Comparison of ENCODE assay signal across 9 cellular contexts in the genomic region with DNA sequence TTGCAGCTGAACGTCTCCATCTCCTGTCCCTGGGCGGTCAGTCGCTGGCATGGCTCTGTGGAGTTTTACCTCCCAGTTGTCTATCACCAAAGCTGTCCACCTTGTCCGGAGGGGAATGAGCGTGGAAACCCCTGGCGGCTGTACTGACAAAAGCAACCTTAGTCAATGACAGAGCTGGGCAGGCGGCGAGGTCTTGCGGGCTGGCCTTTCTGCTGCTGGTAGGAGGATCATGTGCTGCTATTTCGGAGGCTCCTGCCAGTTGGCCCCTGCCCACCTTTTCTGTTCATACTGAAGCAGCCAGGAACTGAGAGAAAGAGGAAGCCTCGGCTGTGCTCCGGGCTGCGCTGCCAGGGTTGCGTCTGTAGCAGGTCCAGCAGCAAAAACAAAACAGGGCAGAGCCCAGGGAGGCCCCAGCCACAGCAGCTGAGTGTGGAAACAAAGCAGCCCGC. TPM values are rescaled to one million over a fixed set of nuclear protein-coding genes. Genes with fewer than 3 reads are reported as not detected.
A peak's percentile ranks its signal among the peaks of the same experiment; 100 is the strongest.
DNase-seq lines count a peak whose midpoint lies in the region; ATAC-seq and TF ChIP-seq lines count a peak whose summit lies in the region.
"Had no signal": no experiment of that assay in that cellular context is flagged by ENCODE, and none has a peak within 500 bp of the region (broad histone marks: within the 10 kb centered on the region; RNA-seq: fewer than 3 reads in every experiment).

No MANE protein-coding gene starts in this region.

- H3K4me1 ChIP-seq in spleen: peaks cover 5 to 30% (median 15%) of the 10 kb centered on the region in 6 donors

- H3K27me3 ChIP-seq in spleen (replicated peaks in 1 of 7): peaks cover 0 to 41% (median 10%) of the 10 kb centered on the region in 7 donors

- peak overlapping the region; percentile 89 for H3K27ac Mint-ChIP-seq in HFFc6

- H3K36me3 Mint-ChIP-seq in HFFc6 (ENCODE audit: low read depth): peaks cover 53% of the 10 kb centered on the region

- peak overlapping the region; percentile 80 for H3K4me3 Mint-ChIP-seq in HFFc6

- TF ChIP-seq CTCF in HFFc6 (IDR thresholded peaks at IDR 0.05) (peak; percentile 52; the same call in 1 of the 2 replicates), spleen (IDR thresholded peaks at IDR 0.05 in 8 of 11, conservative IDR thresholded peaks at IDR 0.05 in 3 of 11) (peak in 1 of 11 experiments; percentile 7)

- peaks cover 98% of the 10 kb centered on the region for H3K4me1 Mint-ChIP-seq in HFFc6 (ENCODE audit: low read depth)

- no peaks in the 10 kb centered on the region for H3K9me3 ChIP-seq in spleen

- H3K4me3 ChIP-seq in spleen: peak overlapping the region in 6 of 8 donors; percentile 2 to 57 (median 26)

- TF ChIP-seq POLR2A in spleen (IDR thresholded peaks at IDR 0.05): no peak

- no peaks in the 10 kb centered on the region for H3K36me3 ChIP-seq in spleen

- 2 to 20% (median 12%) methylated on average over 8 to 15 of the region's 15 CpGs for WGBS in spleen, 5 donors

- peak overlapping the region in 3 of 8 donors; percentile 7 to 61 (median 27) for H3K27ac ChIP-seq in spleen

- intact Hi-C loops in spleen (cut with DNase I; ENCODE audit: low total_unique reads): no loop called here

- peaks cover 3% of the 10 kb centered on the region for H3K27me3 Mint-ChIP-seq in HFFc6 (ENCODE audit: insufficient read depth)

- DNase-seq in HFFc6 (no peak), brain pericyte (ENCODE audit: low read depth, low spot score) (peak; percentile 59), kidney tubule cell (ENCODE audit: low spot score) (peak; percentile 72), spleen (peak; percentile 89), T-helper 1 cell (no peak)
- no peak for DNase-seq in activated effector memory CD4-positive, alpha-beta T cell treated with anti-CD3 and anti-CD28 coated beads, Interleukin-2, amount 50 U/mL, for 16 hours

- ATAC-seq in GM21381 (IDR thresholded peaks at IDR 0.05; ENCODE audit: unreplicated experiment) (no peak), HG03565 (IDR thresholded peaks at IDR 0.05; ENCODE audit: unreplicated experiment) (no peak)

- no peaks in the 10 kb centered on the region for H3K9me3 Mint-ChIP-seq in HFFc6

RNA-seq across cellular contexts. Expression of a gene that starts 57.7 kb away (rescaled TPM):
- 100 to 1,000 TPM in 5 of 6 experiments, 10 to 100 TPM in 1; 83.8 to 170 (median 167) TPM for total RNA-seq in HFFc6 (2021; fragmentation: NEBNext Ultra II Directional; extraction: Animal tissue kit (Norgen Biotek cat#: 25700))
- under 1 TPM in 2 of 7 donors, not detected in 5; 0.09 to 0.30 TPM for total RNA-seq in spleen
- under 1 TPM in 2 of 3 donors, not detected in 1; 0.03 to 0.06 TPM for polyA plus RNA-seq in spleen
- polyA plus RNA-seq: liver had no signal

Comparison
In these comparisons a context has a peak if more than half of its experiments do, and no peak if none do; other contexts are left out.
1. DNase-seq: peak in brain pericyte (single experiment), kidney tubule cell (single experiment) and spleen (single experiment); none in HFFc6 (single experiment), T-helper 1 cell (0 of 5) and activated effector memory CD4-positive, alpha-beta T cell treated with anti-CD3 and anti-CD28 coated beads, Interleukin-2, amount 50 U/mL, for 16 hours (single experiment).
2. RNA of a gene that starts 57.7 kb away (total RNA-seq): 83.8 to 170 TPM in HFFc6; 0.09 to 0.30 TPM in spleen; every median in the first group is over 10 times any median in the second.